In genomic region chr1:168178638-168179410, GRCh38 we compare ENCODE assay signal across 1 cellular context.
A peak's percentile ranks its signal among the peaks of the same experiment; 100 is the strongest.
TF ChIP-seq lines count a peak whose summit lies in the region.

Gene TIPRL, plus strand, starts transcription at chr1:168178962. Its CDS starts 116 bp downstream, at chr1:168179078.

TF ChIP-seq in GM23338, 12 proteins besides CTCF, POLR2A, EP300 and RAD21 (continued from another document):
- TF ChIP-seq ZNF462 (CRISPR knock-in tag; IDR thresholded peaks at IDR 0.05) (no peak), JUNB (IDR thresholded peaks at IDR 0.05; ENCODE audit: unreplicated experiment) (no peak), POLR2AphosphoS5 (IDR thresholded peaks at IDR 0.05; ENCODE audit: low read depth) (peak; percentile 70), EZH2phosphoT487 (IDR thresholded peaks at IDR 0.05; ENCODE audit: unreplicated experiment) (no peak), CREB1 (CRISPR knock-in tag; IDR thresholded peaks at IDR 0.05; ENCODE audit: low read depth) (peak; percentile 97)
